Comparison of ENCODE assay signal across 15 cellular contexts in genomic region chr20:62145688-62146018, GRCh38. TPM values are rescaled to one million over a fixed set of nuclear protein-coding genes. Genes with fewer than 3 reads are reported as not detected.
DNase-seq lines count a peak whose midpoint lies in the region; ATAC-seq and TF ChIP-seq lines count a peak whose summit lies in the region.
"Had no signal": no experiment of that assay in that cellular context is flagged by ENCODE, and none has a peak within 500 bp of the region (broad histone marks: within the 10 kb centered on the region; RNA-seq: fewer than 3 reads in every experiment).

No MANE protein-coding gene starts in this region.

- H3K27ac ChIP-seq in CD4-positive, CD25-positive, alpha-beta regulatory T cell (ENCODE audit: insufficient read depth, low read length, poor library complexity, severe bottlenecking) = no peak overlapping the region
- no peak overlapping the region for H3K27ac ChIP-seq in GM23338 (ENCODE audit: low read depth)
- no peak overlapping the region for H3K27ac ChIP-seq in right cardiac atrium (ENCODE audit: low read length)
- H3K27ac ChIP-seq: prostate gland had no signal

- H3K9me3 ChIP-seq in CD4-positive, CD25-positive, alpha-beta regulatory T cell (ENCODE audit: control insufficient read depth in 2 of 2, low read length in 2 of 2) = no peaks in the 10 kb centered on the region
- no peaks in the 10 kb centered on the region for H3K9me3 ChIP-seq in adipocyte (ENCODE audit: control insufficient read depth, low read length)
- no peaks in the 10 kb centered on the region for H3K9me3 ChIP-seq in right cardiac atrium (ENCODE audit: control insufficient read depth, low read length)
- H3K9me3 ChIP-seq: HAP-1, prostate gland had no signal

- peaks cover 0 to 52% (median 35%) of the 10 kb centered on the region in 4 donors for H3K4me1 Mint-ChIP-seq in CD4-positive, CD25-positive, alpha-beta regulatory T cell
- H3K4me1 Mint-ChIP-seq in GM23338 = peaks cover 49% of the 10 kb centered on the region
- peaks cover 25 to 68% (median 52%) of the 10 kb centered on the region in 4 donors for H3K4me1 Mint-ChIP-seq in naive thymus-derived CD8-positive, alpha-beta T cell

- DNase-seq in CD4-positive, CD25-positive, alpha-beta regulatory T cell = no peak
- no peak for DNase-seq in GM23338 (ENCODE audit: low spot score)
- no peak for DNase-seq in adipocyte (ENCODE audit: low read depth)
- DNase-seq in naive thymus-derived CD8-positive, alpha-beta T cell = no peak
- DNase-seq in NCI-H345 treated with DMSO at 0.1 percent for 48 hours (lab: John Stamatoyannopoulos, UW; ENCODE audit: unreplicated experiment) = no peak
- no peak for DNase-seq in SKM-1 treated with dmso at 0.1 percent for 144 hours (lab: John Stamatoyannopoulos, UW; ENCODE audit: unreplicated experiment)
- no peak for DNase-seq in right cardiac atrium
- DNase-seq: activated naive CD8-positive, alpha-beta T cell treated with anti-CD3 and anti-CD28 coated beads, Interleukin-2, amount 10 ng/mL, durations not matched to agents 7 days and 5 days; cerebellar nuclear complex; NCI-H1105 treated with DMSO at 0.1 percent for 48 hours; NCI-H2227 treated with DMSO at 0.1 percent for 48 hours; SHP77 treated with DMSO at 0.1 percent for 48 hours had no signal

- POLR2A ChIA-PET in naive thymus-derived CD8-positive, alpha-beta T cell (lab: Charles Lee) = interaction anchor here (0.7 to 5.4 kb wide), 2 partner anchors 23 to 241 kb away, joined by 3 to 58 read pairs; partner anchors contain the start of genes LSM14B and RPS21

- peaks cover 31% of the 10 kb centered on the region for H3K4me1 ChIP-seq in CD4-positive, CD25-positive, alpha-beta regulatory T cell (ENCODE audit: control insufficient read depth, insufficient read depth, low read length, poor library complexity, severe bottlenecking)
- H3K4me1 ChIP-seq in GM23338 (ENCODE audit: insufficient read depth) (peaks cover 13% of the 10 kb centered on the region), adipocyte (ENCODE audit: control insufficient read depth, insufficient read depth, low read length) (peaks cover 24% of the 10 kb centered on the region), right cardiac atrium (ENCODE audit: control insufficient read depth, insufficient read depth, low read length) (peaks cover 19% of the 10 kb centered on the region)

- no peak overlapping the region for H3K4me3 ChIP-seq in CD4-positive, CD25-positive, alpha-beta regulatory T cell (ENCODE audit: low read depth, low read length)
- H3K4me3 ChIP-seq in GM23338 = peak overlapping the region; percentile 83; the same call in 1 of the 2 replicates
- peak overlapping the region; percentile 94 for H3K4me3 ChIP-seq in adipocyte (ENCODE audit: low read length)
- H3K4me3 ChIP-seq in right cardiac atrium (ENCODE audit: low read length) = no peak overlapping the region
- H3K4me3 ChIP-seq: HAP-1, prostate gland had no signal

- H3K36me3 Mint-ChIP-seq in CD4-positive, CD25-positive, alpha-beta regulatory T cell = no peaks in the 10 kb centered on the region
- H3K36me3 Mint-ChIP-seq in GM23338 (ENCODE audit: low read depth) = peaks cover 39% of the 10 kb centered on the region
- H3K36me3 Mint-ChIP-seq in naive thymus-derived CD8-positive, alpha-beta T cell = peaks cover 0 to 3% (median under 1%) of the 10 kb centered on the region in 3 donors

- no peaks in the 10 kb centered on the region for H3K9me3 Mint-ChIP-seq in CD4-positive, CD25-positive, alpha-beta regulatory T cell
- H3K9me3 Mint-ChIP-seq in GM23338 = no peaks in the 10 kb centered on the region; the same call in 2 of the 3 replicates
- H3K9me3 Mint-ChIP-seq in naive thymus-derived CD8-positive, alpha-beta T cell = no peaks in the 10 kb centered on the region
- H3K9me3 Mint-ChIP-seq: activated naive CD8-positive, alpha-beta T cell treated with anti-CD3 and anti-CD28 coated beads, Interleukin-2, amount 10 ng/mL, durations not matched to agents 7 days and 5 days had no signal

- H2AFZ ChIP-seq in GM23338 = no peak overlapping the region

- no peak for ATAC-seq in CD4-positive, CD25-positive, alpha-beta regulatory T cell (ENCODE audit: low read depth in 2 of 2)
- ATAC-seq in GM23338 (no peak), GM19035 (IDR thresholded peaks at IDR 0.05; ENCODE audit: unreplicated experiment) (no peak), right cardiac atrium (no peak)
- no peak for ATAC-seq in naive thymus-derived CD8-positive, alpha-beta T cell

- 0 out of 2 replicates have a peak overlapping the region, but pooled peaks have one; percentile 98 for H3K4me2 ChIP-seq in GM23338

- peaks cover 6% of the 10 kb centered on the region for H3F3A ChIP-seq in GM23338 (replicated peaks; ENCODE audit: low read depth)

- 96% methylated on average over 7 of the region's 7 CpGs for WGBS in right cardiac atrium

- H4K20me1 ChIP-seq in GM23338 (replicated peaks; ENCODE audit: insufficient read depth) = peaks cover 43% of the 10 kb centered on the region

- no peak overlapping the region for H3K27ac Mint-ChIP-seq in CD4-positive, CD25-positive, alpha-beta regulatory T cell
- no peak overlapping the region for H3K27ac Mint-ChIP-seq in GM23338
- H3K27ac Mint-ChIP-seq in naive thymus-derived CD8-positive, alpha-beta T cell = peak overlapping the region in 5 of 10 donors; percentile 9 to 85 (median 47)
- H3K27ac Mint-ChIP-seq: activated naive CD8-positive, alpha-beta T cell treated with anti-CD3 and anti-CD28 coated beads, Interleukin-2, amount 10 ng/mL, durations not matched to agents 7 days and 5 days had no signal

- peak overlapping the region; percentile 87 to 95 (median 92) for H3K4me3 Mint-ChIP-seq in CD4-positive, CD25-positive, alpha-beta regulatory T cell
- peak overlapping the region; percentile 84 for H3K4me3 Mint-ChIP-seq in GM23338
- H3K4me3 Mint-ChIP-seq in naive thymus-derived CD8-positive, alpha-beta T cell = peak overlapping the region in 8 of 10 donors; percentile 55 to 88 (median 85)

- peaks cover 2% of the 10 kb centered on the region for H3K36me3 ChIP-seq in CD4-positive, CD25-positive, alpha-beta regulatory T cell (ENCODE audit: control insufficient read depth, insufficient read depth, low read length)
- H3K36me3 ChIP-seq in GM23338 (ENCODE audit: insufficient read depth) (peaks cover 2% of the 10 kb centered on the region), adipocyte (ENCODE audit: control insufficient read depth, insufficient read depth, low read length, severe bottlenecking) (peaks cover 2% of the 10 kb centered on the region)
- H3K36me3 ChIP-seq: prostate gland had no signal

- peaks cover 84% of the 10 kb centered on the region for H3K79me2 ChIP-seq in GM23338 (replicated peaks; ENCODE audit: insufficient read depth)

- no peaks in the 10 kb centered on the region for H3K27me3 ChIP-seq in CD4-positive, CD25-positive, alpha-beta regulatory T cell (ENCODE audit: control insufficient read depth, insufficient read depth, low read length)
- H3K27me3 ChIP-seq in GM23338 (ENCODE audit: insufficient read depth) (no peaks in the 10 kb centered on the region), adipocyte (replicated peaks; ENCODE audit: control insufficient read depth, insufficient read depth, low read length) (no peaks in the 10 kb centered on the region), right cardiac atrium (ENCODE audit: control insufficient read depth, insufficient read depth) (no peaks in the 10 kb centered on the region)

- intact Hi-C loops in right cardiac atrium (cut with DNase I) = no loop called here

- peaks cover 5% of the 10 kb centered on the region for H3K27me3 Mint-ChIP-seq in CD4-positive, CD25-positive, alpha-beta regulatory T cell
- peaks cover 28% of the 10 kb centered on the region for H3K27me3 Mint-ChIP-seq in GM23338 (ENCODE audit: insufficient read depth, low read depth, poor library complexity)
- no peaks in the 10 kb centered on the region for H3K27me3 Mint-ChIP-seq in naive thymus-derived CD8-positive, alpha-beta T cell
- H3K27me3 Mint-ChIP-seq: activated naive CD8-positive, alpha-beta T cell treated with anti-CD3 and anti-CD28 coated beads, Interleukin-2, amount 10 ng/mL, durations not matched to agents 7 days and 5 days had no signal

- peak overlapping the region; percentile 97 for H3K9ac ChIP-seq in adipocyte (ENCODE audit: low read length)

- TF ChIP-seq CTCF in GM23338 (conservative IDR thresholded peaks at IDR 0.05; ENCODE audit: low read depth in 2 of 2) = no peak

- H3K9me2 ChIP-seq in GM23338 (ENCODE audit: insufficient read depth) = no peaks in the 10 kb centered on the region

RNA-seq across cellular contexts. Expression of gene SS18L1, which starts 2.1 kb away (rescaled TPM):
- 21.0 TPM for total RNA-seq in CD4-positive, CD25-positive, alpha-beta regulatory T cell
- polyA plus RNA-seq in CD4-positive, CD25-positive, alpha-beta regulatory T cell = under 1 TPM; 0.39 to 0.98 (median 0.73) TPM
- 24.6 and 32.6 TPM in 2 replicates for total RNA-seq in GM23338 (2014; rRNA removed; shearing (Covaris generic))
- polyA plus RNA-seq in GM23338 (2016; fragmentation: Nextera tagmentation; extraction: Ambion mirVana) (6.5 and 7.3 TPM in 2 replicates), right cardiac atrium (6.2 TPM)
- 10 to 100 TPM; 23.0 to 23.6 TPM for total RNA-seq in naive thymus-derived CD8-positive, alpha-beta T cell
- under 1 TPM; 0.39 to 0.58 (median 0.50) TPM for polyA plus RNA-seq in naive thymus-derived CD8-positive, alpha-beta T cell
- 1 to 10 TPM; 7.8 to 8.8 (median 8.1) TPM for total RNA-seq in right cardiac atrium

RNA-seq across cellular contexts. Expression of gene PSMA7, which starts 2.5 kb away (rescaled TPM):
- 172 TPM for total RNA-seq in CD4-positive, CD25-positive, alpha-beta regulatory T cell
- 100 to 1,000 TPM; 512 to 670 (median 608) TPM for polyA plus RNA-seq in CD4-positive, CD25-positive, alpha-beta regulatory T cell
- total RNA-seq in GM23338 (2014; rRNA removed; shearing (Covaris generic)) = 357 and 427 TPM in 2 replicates
- polyA plus RNA-seq in GM23338 (2016; fragmentation: Nextera tagmentation; extraction: Ambion mirVana) (610 and 628 TPM in 2 replicates), right cardiac atrium (244 TPM)
- 100 to 1,000 TPM; 178 to 185 TPM for total RNA-seq in naive thymus-derived CD8-positive, alpha-beta T cell
- polyA plus RNA-seq in naive thymus-derived CD8-positive, alpha-beta T cell = 100 to 1,000 TPM; 362 to 473 (median 419) TPM
- 100 to 1,000 TPM; 178 to 215 (median 206) TPM for total RNA-seq in right cardiac atrium

RNA-seq across cellular contexts. Expression of gene LSM14B, which starts 23.4 kb away (rescaled TPM):
- 33.7 TPM for total RNA-seq in CD4-positive, CD25-positive, alpha-beta regulatory T cell
- polyA plus RNA-seq in CD4-positive, CD25-positive, alpha-beta regulatory T cell = 1 to 10 TPM in 2 of 4 donors, under 1 TPM in 2; 0.65 to 1.9 (median 1.0) TPM
- 46.3 and 55.7 TPM in 2 replicates for total RNA-seq in GM23338 (2014; rRNA removed; shearing (Covaris generic))
- 9.6 and 12.1 TPM in 2 replicates for polyA plus RNA-seq in GM23338 (2016; fragmentation: Nextera tagmentation; extraction: Ambion mirVana)
- total RNA-seq in naive thymus-derived CD8-positive, alpha-beta T cell = 10 to 100 TPM; 53.5 to 55.8 TPM
- polyA plus RNA-seq in naive thymus-derived CD8-positive, alpha-beta T cell = 1 to 10 TPM; 1.5 to 2.4 (median 2.4) TPM
- total RNA-seq in right cardiac atrium = 10 to 100 TPM; 32.9 to 45.7 (median 40.9) TPM
- polyA plus RNA-seq in right cardiac atrium = 27.6 TPM

RNA-seq across cellular contexts. Expression of gene MTG2, which starts 37.2 kb away (rescaled TPM):
- 17.5 TPM for total RNA-seq in CD4-positive, CD25-positive, alpha-beta regulatory T cell
- polyA plus RNA-seq in CD4-positive, CD25-positive, alpha-beta regulatory T cell = 10 to 100 TPM; 18.7 to 23.6 (median 20.4) TPM
- total RNA-seq in GM23338 (2014; rRNA removed; shearing (Covaris generic)) = 11.3 and 13.6 TPM in 2 replicates
- polyA plus RNA-seq in GM23338 (2016; fragmentation: Nextera tagmentation; extraction: Ambion mirVana) = 11.7 and 15.4 TPM in 2 replicates
- 10 to 100 TPM; 44.2 to 45.1 TPM for total RNA-seq in naive thymus-derived CD8-positive, alpha-beta T cell
- 10 to 100 TPM; 21.8 to 28.5 (median 21.9) TPM for polyA plus RNA-seq in naive thymus-derived CD8-positive, alpha-beta T cell
- total RNA-seq in right cardiac atrium = 10 to 100 TPM; 20.4 to 25.7 (median 25.1) TPM
- polyA plus RNA-seq in right cardiac atrium = 29.2 TPM

Comparison
In these comparisons a context has a peak if more than half of its experiments do, and no peak if none do; other contexts are left out.
1. H3K4me3 ChIP-seq: peak in GM23338 (single experiment) and adipocyte (single experiment); none in CD4-positive, CD25-positive, alpha-beta regulatory T cell (single experiment) and right cardiac atrium (single experiment).
2. Peak in every context shown above with its lines, with median percentiles within 50 percentile points of each other: H3K4me3 Mint-ChIP-seq.